16 cellular contexts compared by ENCODE assay signal in genomic region chr11:86594746-86595145, GRCh38.
DNase-seq lines count a peak whose midpoint lies in the region; ATAC-seq, FAIRE-seq and TF ChIP-seq lines count a peak whose summit lies in the region.
"Had no signal": no experiment of that assay in that cellular context is flagged by ENCODE, and none has a peak within 500 bp of the region (broad histone marks: within the 10 kb centered on the region; RNA-seq: fewer than 3 reads in every experiment).

No MANE protein-coding gene starts in this region.

- H3K36me3 Mint-ChIP-seq in activated naive CD4-positive, alpha-beta T cell treated with anti-CD3 and anti-CD28 coated beads, Interleukin-2, amount 50 U/mL, for 72 hours: peaks cover 36 to 74% of the 10 kb centered on the region in 2 donors
- no peaks in the 10 kb centered on the region for H3K36me3 Mint-ChIP-seq in Caco-2 (ENCODE audit: insufficient read depth, unreplicated experiment)

- intact Hi-C loops in Caco-2 (cut with micrococcal nuclease; ENCODE audit: unreplicated experiment): no loop called here

- H3K27me3 ChIP-seq in Caco-2 (replicated peaks; ENCODE audit: control insufficient read depth, insufficient read depth, low read length): no peaks in the 10 kb centered on the region
- H3K27me3 ChIP-seq: body of pancreas, tibial artery had no signal

- BruUV-seq in Caco-2 (replicated peaks; lab: Mats Ljungman, UMichigan): no TSS peak

- no peak for DNase-seq in activated naive CD4-positive, alpha-beta T cell treated with anti-CD3 and anti-CD28 coated beads, Interleukin-2, amount 50 U/mL, for 72 hours (ENCODE audit: low spot score in 2 of 2)
- no peak for DNase-seq in activated naive CD4-positive, alpha-beta T cell treated with anti-CD3 and anti-CD28 coated beads, Interleukin-2, amount 50 U/mL, for 16 hours
- DNase-seq in NCI-H82 (lab: John Stamatoyannopoulos, UW) (peak; percentile 59), epithelial cell of prostate (ENCODE audit: low read depth, low spot score) (peak; percentile 59), urothelium cell line (ENCODE audit: low spot score) (peak; percentile 57), OCI-M2 (lab: John Stamatoyannopoulos, UW; ENCODE audit: unreplicated experiment) (no peak), hepatic stellate cell (ENCODE audit: low spot score) (no peak), Caco-2 (no peak)
- DNase-seq: activated effector memory CD4-positive, alpha-beta T cell treated with anti-CD3 and anti-CD28 coated beads, Interleukin-2, amount 50 U/mL, for 16 hours; body of pancreas; effector CD4-positive, alpha-beta T cell; KBM-7; NCI-H1105; NCI-H345; stimulated activated CD4-positive, alpha-beta T cell treated with anti-CD3 and anti-CD28 coated beads, Interleukin-4, amount 100 ng/mL, for 4 hours; tibial artery had no signal

- H3K9me3 ChIP-seq in Caco-2: no peaks in the 10 kb centered on the region
- H3K9me3 ChIP-seq: body of pancreas, tibial artery had no signal

- peaks cover 9 to 28% of the 10 kb centered on the region in 2 donors for H3K9me3 Mint-ChIP-seq in activated naive CD4-positive, alpha-beta T cell treated with anti-CD3 and anti-CD28 coated beads, Interleukin-2, amount 50 U/mL, for 72 hours
- peaks cover 28% of the 10 kb centered on the region for H3K9me3 Mint-ChIP-seq in Caco-2 (ENCODE audit: unreplicated experiment)

- H3K27ac Mint-ChIP-seq in activated naive CD4-positive, alpha-beta T cell treated with anti-CD3 and anti-CD28 coated beads, Interleukin-2, amount 50 U/mL, for 72 hours: peak overlapping the region; percentile 7 to 67
- H3K27ac Mint-ChIP-seq in Caco-2 (ENCODE audit: unreplicated experiment): no peak overlapping the region

- H3K36me3 ChIP-seq in Caco-2 (ENCODE audit: control insufficient read depth, insufficient read depth, low read length): no peaks in the 10 kb centered on the region
- H3K36me3 ChIP-seq: tibial artery had no signal

- peaks cover 21% of the 10 kb centered on the region for H3K4me1 Mint-ChIP-seq in Caco-2 (ENCODE audit: low read depth, unreplicated experiment)

- no peak for FAIRE-seq in urothelium cell line (lab: Jason Lieb, UNC)

- ATAC-seq in activated naive CD4-positive, alpha-beta T cell treated with anti-CD3 and anti-CD28 coated beads, Interleukin-2, amount 50 U/mL, for 72 hours: no peak
- ATAC-seq: body of pancreas had no signal

- H3K4me3 ChIP-seq in Caco-2 (ENCODE audit: low read depth, low read length): no peak overlapping the region
- H3K4me3 ChIP-seq: body of pancreas, tibial artery had no signal

- TF ChIP-seq CTCF in Caco-2 (IDR thresholded peaks at IDR 0.05; ENCODE audit: insufficient read depth in 1 of 2, low read depth in 1 of 2, low read length in 1 of 2, severe bottlenecking in 1 of 2, unreplicated experiment in 1 of 2): no peak

- no peaks in the 10 kb centered on the region for H3K27me3 Mint-ChIP-seq in Caco-2 (ENCODE audit: insufficient read depth, unreplicated experiment)

- CTCF ChIA-PET in Caco-2 (lab: Charles Lee): no interaction called here

- peaks cover 26% of the 10 kb centered on the region for H3K4me1 ChIP-seq in Caco-2

- POLR2A ChIA-PET in Caco-2 (lab: Charles Lee): no interaction called here

- no peak overlapping the region for H3K4me3 Mint-ChIP-seq in Caco-2 (ENCODE audit: unreplicated experiment)

- peak overlapping the region; percentile 90 for H3K27ac ChIP-seq in epithelial cell of prostate
- H3K27ac ChIP-seq: tibial artery had no signal

Comparison
In these comparisons a context has a peak if more than half of its experiments do, and no peak if none do; other contexts are left out.
1. DNase-seq: peak in NCI-H82 (single experiment), epithelial cell of prostate (single experiment) and urothelium cell line (single experiment); none in activated naive CD4-positive, alpha-beta T cell treated with anti-CD3 and anti-CD28 coated beads, Interleukin-2, amount 50 U/mL, for 72 hours (0 of 2), activated naive CD4-positive, alpha-beta T cell treated with anti-CD3 and anti-CD28 coated beads, Interleukin-2, amount 50 U/mL, for 16 hours (single experiment), OCI-M2 (single experiment), hepatic stellate cell (single experiment) and Caco-2 (0 of 2).